ENCODE assay signal across 18 cellular contexts in the genomic region with DNA sequence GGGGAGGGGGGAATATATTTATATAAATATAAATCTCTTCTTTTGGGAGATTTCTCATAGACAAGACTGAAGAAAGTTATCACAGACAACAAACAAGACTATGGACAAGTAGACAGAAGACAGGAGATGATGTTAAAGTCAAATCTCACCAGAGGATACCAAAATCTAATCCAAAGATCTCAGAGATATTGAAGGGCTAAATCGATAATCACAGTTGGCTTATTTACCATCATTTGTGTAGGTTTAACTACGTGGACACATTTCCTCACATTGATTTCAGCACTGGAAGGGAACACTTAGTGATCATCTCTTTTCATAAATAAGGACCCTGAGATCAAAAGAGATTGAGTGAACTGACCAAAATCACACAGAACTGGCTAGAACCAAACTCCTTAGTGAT.
"Had no signal": no experiment of that assay in that cellular context is flagged by ENCODE, and none has a peak within 500 bp of the region (broad histone marks: within the 10 kb centered on the region; RNA-seq: fewer than 3 reads in every experiment).

No MANE protein-coding gene starts in this region.

- H3K4me3 ChIP-seq: dorsolateral prefrontal cortex, lung, ovary, stomach, thyroid gland, vagina had no signal

- H3K4me3 Mint-ChIP-seq: activated CD8-positive, alpha-beta memory T cell treated with anti-CD3 and anti-CD28 coated beads, Interleukin-2, amount 10 ng/mL, durations not matched to agents 7 days and 5 days; activated T-cell treated with anti-CD3 and anti-CD28 coated beads, Interleukin-2, amount 50 U/mL, for 24 hours had no signal

- H3K27me3 ChIP-seq: dorsolateral prefrontal cortex, ovary, stomach, thyroid gland, vagina had no signal

- H3K9me3 Mint-ChIP-seq: activated T-cell treated with anti-CD3 and anti-CD28 coated beads, Interleukin-2, amount 50 U/mL, for 24 hours had no signal

- H3K27ac Mint-ChIP-seq: activated CD8-positive, alpha-beta memory T cell treated with anti-CD3 and anti-CD28 coated beads, Interleukin-2, amount 10 ng/mL, durations not matched to agents 7 days and 5 days had no signal

- H3K27me3 Mint-ChIP-seq: activated CD8-positive, alpha-beta memory T cell treated with anti-CD3 and anti-CD28 coated beads, Interleukin-2, amount 10 ng/mL, durations not matched to agents 7 days and 5 days; activated T-cell treated with anti-CD3 and anti-CD28 coated beads, Interleukin-2, amount 50 U/mL, for 24 hours; naive thymus-derived CD8-positive, alpha-beta T cell had no signal

- H3K9me3 ChIP-seq: ovary, stomach, thyroid gland, vagina had no signal

- H3K27ac ChIP-seq: dorsolateral prefrontal cortex, ovary, stomach, vagina had no signal

- ATAC-seq: activated CD4-positive, CD25-positive, alpha-beta regulatory T cell treated with anti-CD3 and anti-CD28 coated beads, Interleukin-2, amount 50 U/mL, for 24 hours; activated CD8-positive, alpha-beta memory T cell treated with anti-CD3 and anti-CD28 coated beads, Interleukin-2, amount 10 ng/mL, durations not matched to agents 7 days and 5 days; esophagus mucosa; naive thymus-derived CD8-positive, alpha-beta T cell had no signal

- FAIRE-seq: bronchial epithelial cell had no signal

- H3K36me3 ChIP-seq: ovary, stomach, thyroid gland, vagina had no signal

- DNase-seq: activated CD4-positive, alpha-beta T cell treated with anti-CD3 and anti-CD28 coated beads, Interleukin-2, amount 50 U/mL, for 4 hours; activated CD8-positive, alpha-beta memory T cell treated with anti-CD3 and anti-CD28 coated beads, Interleukin-2, amount 10 ng/mL, durations not matched to agents 7 days and 5 days; activated gamma-delta T cell; activated T-cell treated with anti-CD3 and anti-CD28 coated beads, Interleukin-2, amount 50 U/mL, for 24 hours; aorta; dorsolateral prefrontal cortex; naive thymus-derived CD8-positive, alpha-beta T cell; ovary; stimulated activated CD4-positive, alpha-beta T cell treated with anti-CD3 and anti-CD28 coated beads, Interleukin-2, amount 100 ng/mL, for 48 hours; stimulated activated CD8-positive, alpha-beta memory T cell treated with anti-CD3 and anti-CD28 coated beads, Interleukin-4, amount 100 ng/mL, for 48 hours; stomach; T-helper 2 cell; thyroid gland had no signal
